ENCODE assay signal across 24 cellular contexts in genomic region chr1:147247656-147248238, GRCh38. TPM values are rescaled to one million over a fixed set of nuclear protein-coding genes. Genes with fewer than 3 reads are reported as not detected.
A peak's percentile ranks its signal among the peaks of the same experiment; 100 is the strongest.
DNase-seq lines count a peak whose midpoint lies in the region; ATAC-seq, FAIRE-seq and TF ChIP-seq lines count a peak whose summit lies in the region.
"Had no signal": no experiment of that assay in that cellular context is flagged by ENCODE, and none has a peak within 500 bp of the region (broad histone marks: within the 10 kb centered on the region; RNA-seq: fewer than 3 reads in every experiment).

No MANE protein-coding gene starts in this region.

- no peak overlapping the region for H2BK15ac ChIP-seq in H1 (ENCODE audit: low read length)

- H4K5ac ChIP-seq in H1 (ENCODE audit: insufficient read length, low read depth, low read length): no peak overlapping the region

- H3K4ac ChIP-seq in H1 (replicated peaks; ENCODE audit: insufficient read length, low read depth, low read length): no peak overlapping the region

- no peak for TF ChIP-seq CTCF in HCT116 (IDR thresholded peaks at IDR 0.05 in 2 of 3, conservative IDR thresholded peaks at IDR 0.05 in 1 of 3; ENCODE audit: borderline replicate concordance in 1 of 3, insufficient read depth in 1 of 3, low read depth in 2 of 3, low read length in 2 of 3)
- no peak for TF ChIP-seq CTCF in SU-DHL-6 (IDR thresholded peaks at IDR 0.05; ENCODE audit: insufficient read depth, low read length, poor library complexity, severe bottlenecking)
- TF ChIP-seq CTCF in H1 (IDR thresholded peaks at IDR 0.05; ENCODE audit: control extremely low read depth in 1 of 3, insufficient read depth in 1 of 3, low read depth in 1 of 3, low read length in 3 of 3): no peak
- TF ChIP-seq CTCF in psoas muscle (IDR thresholded peaks at IDR 0.05): no peak

- peaks cover 98% of the 10 kb centered on the region for H3K79me2 ChIP-seq in HCT116 (ENCODE audit: insufficient read depth, low read length)
- H3K79me2 ChIP-seq in SU-DHL-6 (ENCODE audit: insufficient read depth, low read length): peaks cover 98% of the 10 kb centered on the region
- H3K79me2 ChIP-seq in H1 (ENCODE audit: control insufficient read depth in 1 of 2, insufficient read depth in 2 of 2, low read length in 2 of 2): peaks cover 25 to 96% of the 10 kb centered on the region in 2 experiments

- H3K27ac ChIP-seq in HCT116 (ENCODE audit: low read depth, low read length) (no peak overlapping the region), SU-DHL-6 (ENCODE audit: low read depth, low read length) (no peak overlapping the region), H1 (ENCODE audit: low read depth, low read length) (no peak overlapping the region), psoas muscle (peak overlapping the region; percentile 42), caudate nucleus (ENCODE audit: low read depth, low read length) (no peak overlapping the region)
- H3K27ac ChIP-seq: right atrium auricular region, transverse colon had no signal

- TF ChIP-seq RAD21 in HCT116 (IDR thresholded peaks at IDR 0.05; ENCODE audit: low read depth) (no peak), H1 (IDR thresholded peaks at IDR 0.05 in 1 of 2, conservative IDR thresholded peaks at IDR 0.05 in 1 of 2; ENCODE audit: low read depth in 2 of 2, low read length in 2 of 2) (no peak)

- RAD21 ChIA-PET in HCT116 (lab: Charles Lee; ENCODE audit: low non-redundant PET in 1 of 2, low total read pairs in 2 of 2, uncharacterized antibody in 2 of 2, unreplicated experiment in 2 of 2): no interaction called here

- no peak overlapping the region for H4K8ac ChIP-seq in H1 (ENCODE audit: extremely low read depth, insufficient read depth, low read length)

- peak overlapping the region; percentile 10; the same call in 1 of the 2 replicates for H3K4me2 ChIP-seq in HCT116 (ENCODE audit: low read length)
- H3K4me2 ChIP-seq in SU-DHL-6 (ENCODE audit: low read depth, low read length, poor library complexity, severe bottlenecking): peak overlapping the region; percentile 43
- H3K4me2 ChIP-seq in H1 (ENCODE audit: insufficient read depth in 1 of 2, low read depth in 2 of 2, low read length in 2 of 2): peak overlapping the region; percentile 16 to 33; a peak in 1 of 4 replicates
- H3K4me2 ChIP-seq: SK-N-SH had no signal

- no peak overlapping the region for H2BK20ac ChIP-seq in H1 (ENCODE audit: low read length)

- H3K4me3 ChIP-seq in HCT116 (replicated peaks in 1 of 2; ENCODE audit: low read depth in 1 of 2, low read length in 2 of 2) (no peak overlapping the region), SU-DHL-6 (ENCODE audit: insufficient read depth, low read length, poor library complexity, severe bottlenecking) (no peak overlapping the region), H1 (ENCODE audit: extremely low read depth in 1 of 4, insufficient read depth in 2 of 4, low read depth in 3 of 4, low read length in 4 of 4) (peak overlapping the region in 1 of 4 experiments; percentile 8; a peak in 1 of 8 replicates), psoas muscle (no peak overlapping the region)
- H3K4me3 ChIP-seq: right atrium auricular region, transverse colon had no signal

- H3K9me3 ChIP-seq in HCT116 (ENCODE audit: control insufficient read depth in 1 of 2, insufficient read depth in 1 of 2, low read depth in 1 of 2, low read length in 2 of 2) (no peaks in the 10 kb centered on the region), SU-DHL-6 (ENCODE audit: insufficient read depth, low read length) (no peaks in the 10 kb centered on the region), H1 (ENCODE audit: insufficient read depth in 2 of 2, low read depth in 1 of 2, low read length in 1 of 2) (no peaks in the 10 kb centered on the region), psoas muscle (no peaks in the 10 kb centered on the region)
- H3K9me3 ChIP-seq: right atrium auricular region, SK-N-SH, transverse colon had no signal

- no peak overlapping the region for H2BK120ac ChIP-seq in H1 (replicated peaks; ENCODE audit: low read depth, low read length)

- CTCF ChIA-PET in HCT116 (lab: Charles Lee): no interaction called here
- CTCF ChIA-PET in H1 (lab: Charles Lee; ENCODE audit: partially characterized antibody): interaction anchor here (1.4 to 1.8 kb wide), 2 partner anchors 10 to 21 kb away, joined by 4 read pairs; no protein-coding TSS in a partner anchor

- intact Hi-C loops in HCT116 (cut with micrococcal nuclease): no loop called here
- intact Hi-C loops in psoas muscle (cut with DNase I): no loop called here

- H3K9ac ChIP-seq in HCT116 (ENCODE audit: low read length) (no peak overlapping the region), SU-DHL-6 (ENCODE audit: low read length) (no peak overlapping the region), H1 (replicated peaks in 1 of 4; ENCODE audit: extremely low read depth in 1 of 4, low read depth in 3 of 4, low read length in 3 of 4) (no peak overlapping the region)
- H3K9ac ChIP-seq: SK-N-SH had no signal

- peaks cover 9% of the 10 kb centered on the region; the same call in 1 of the 2 replicates for H3K79me1 ChIP-seq in H1 (ENCODE audit: low read depth, low read length)

- no peak for TF ChIP-seq POLR2A in HCT116 (IDR thresholded peaks at IDR 0.05; ENCODE audit: borderline replicate concordance, extremely low read depth, insufficient read depth, insufficient read length)
- TF ChIP-seq POLR2A in H1 (IDR thresholded peaks at IDR 0.05; ENCODE audit: control extremely low read depth in 1 of 2, low read depth in 2 of 2, low read length in 2 of 2): no peak

- H3F3A ChIP-seq in SU-DHL-6 (ENCODE audit: insufficient read depth): no peaks in the 10 kb centered on the region

- peaks cover 20% of the 10 kb centered on the region; the same call in 1 of the 2 replicates for H4K20me1 ChIP-seq in HCT116 (ENCODE audit: insufficient read depth)
- H4K20me1 ChIP-seq in SU-DHL-6 (ENCODE audit: low read depth, low read length): peaks cover 30% of the 10 kb centered on the region
- peaks cover 0 to 8% of the 10 kb centered on the region in 2 experiments for H4K20me1 ChIP-seq in H1 (replicated peaks in 1 of 2; ENCODE audit: control insufficient read depth in 1 of 2, insufficient read depth in 2 of 2, low read length in 2 of 2)

- H3K9me2 ChIP-seq in HCT116 (ENCODE audit: insufficient read depth) (no peaks in the 10 kb centered on the region), SU-DHL-6 (replicated peaks; ENCODE audit: insufficient read depth, low read length) (no peaks in the 10 kb centered on the region)
- H3K9me2 ChIP-seq: SK-N-SH had no signal

- no peak for ATAC-seq in HCT116
- no peak for ATAC-seq in psoas muscle
- ATAC-seq: left colon, Panc1 had no signal

- no peak for FAIRE-seq in H1 (lab: Jason Lieb, UNC)
- FAIRE-seq: colon, endothelial cell of umbilical vein had no signal

- H3K36me3 ChIP-seq in HCT116 (ENCODE audit: control insufficient read depth in 1 of 2, insufficient read depth in 2 of 2, low read length in 2 of 2) (peaks cover 3 to 9% of the 10 kb centered on the region in 2 experiments; a peak in 1 of 4 replicates), SU-DHL-6 (ENCODE audit: low read length) (0 out of 2 replicates have a peak, but pooled peaks cover 4% of the 10 kb centered on the region), H1 (ENCODE audit: control insufficient read depth in 2 of 4, insufficient read depth in 4 of 4, low read length in 3 of 4) (no peaks in the 10 kb centered on the region), psoas muscle (ENCODE audit: insufficient read depth in 1 of 2, low read depth in 1 of 2) (peaks cover 0 to 2% of the 10 kb centered on the region in 2 donors)
- H3K36me3 ChIP-seq: right atrium auricular region, transverse colon had no signal

- DNase-seq in HCT116 (ENCODE audit: low read depth, low spot score): no peak
- DNase-seq in H1 (ENCODE audit: low read depth in 1 of 2, low spot score in 2 of 2): no peak
- no peak for DNase-seq in psoas muscle
- DNase-seq in activated CD4-positive, alpha-beta T cell treated with anti-CD3 and anti-CD28 coated beads for 1 hour: no peak
- no peak for DNase-seq in NCI-H2171 (lab: John Stamatoyannopoulos, UW)
- DNase-seq in caudate nucleus (lab: John Stamatoyannopoulos, UW): no peak
- DNase-seq: activated CD4-positive, alpha-beta T cell treated with anti-CD3 and anti-CD28 coated beads for 4 hours; activated effector memory CD4-positive, alpha-beta T cell treated with Interleukin-2 at 50 U/mL for 16 hours; amniotic stem cell; COR-L47; EL; left colon; NCI-H1105; NCI-H774; occipital lobe; SK-N-SH; stimulated activated naive CD4-positive, alpha-beta T cell treated with Interleukin-2 at 50 U/mL for 16 hours; T1000; transverse colon had no signal

- no peaks in the 10 kb centered on the region for H3K27me3 ChIP-seq in HCT116 (ENCODE audit: insufficient read depth, low read length)
- no peaks in the 10 kb centered on the region for H3K27me3 ChIP-seq in SU-DHL-6 (ENCODE audit: low read length)
- H3K27me3 ChIP-seq in H1 (replicated peaks in 1 of 4; ENCODE audit: control insufficient read depth in 3 of 4, extremely low read depth in 1 of 4, insufficient read depth in 3 of 4, low read length in 3 of 4): no peaks in the 10 kb centered on the region
- no peaks in the 10 kb centered on the region for H3K27me3 ChIP-seq in psoas muscle (ENCODE audit: insufficient read depth in 3 of 3, low read length in 2 of 3)
- H3K27me3 ChIP-seq: right atrium auricular region, transverse colon had no signal

- peaks cover 3 to 30% of the 10 kb centered on the region in 2 experiments; a peak in 2 of 4 replicates for H3K4me1 ChIP-seq in HCT116 (ENCODE audit: control insufficient read depth in 1 of 2, insufficient read depth in 2 of 2, low read length in 2 of 2)
- H3K4me1 ChIP-seq in H1 (replicated peaks in 1 of 4; ENCODE audit: control insufficient read depth in 3 of 4, insufficient read depth in 4 of 4, low read length in 3 of 4): peaks cover 0 to 9% (median 0%) of the 10 kb centered on the region in 4 experiments; a peak in 3 of 7 replicates
- H3K4me1 ChIP-seq in psoas muscle: peaks cover 25% of the 10 kb centered on the region

- no peak overlapping the region for H4K91ac ChIP-seq in H1 (replicated peaks; ENCODE audit: insufficient read length, low read length)

- TF ChIP-seq EP300 in H1 (IDR thresholded peaks at IDR 0.05; ENCODE audit: borderline replicate concordance in 1 of 2, low read depth in 2 of 2, low read length in 2 of 2): no peak

- no peak overlapping the region for H2BK12ac ChIP-seq in H1 (ENCODE audit: low read depth, low read length)

- no peak overlapping the region for H2BK5ac ChIP-seq in H1 (ENCODE audit: low read depth, low read length)

- WGBS in H1 (ENCODE audit: extremely low coverage in 1 of 2, insufficient coverage in 1 of 2, insufficient read length in 1 of 2, insufficient replicate concordance in 2 of 2, low coverage in 1 of 2, low lambda C conversion rate in 2 of 2, missing lambda C conversion rate in 1 of 2), 2 experiments: 96% methylated on average over 4 of the region's 4 CpGs; no CpG with 5 or more reads in 1 of the 2 experiments
- WGBS in psoas muscle, 3 donors: 69 to 81% (median 70%) methylated on average over 4 of the region's 4 CpGs

- no peak overlapping the region for H3K18ac ChIP-seq in H1 (ENCODE audit: extremely low read depth, low read length)

- H3K56ac ChIP-seq in H1 (replicated peaks; ENCODE audit: insufficient read length, low read depth, low read length): no peak overlapping the region

- peak overlapping the region; percentile 6; the same call in 1 of the 2 replicates for H2AK5ac ChIP-seq in H1 (ENCODE audit: low read depth, low read length)

- POLR2A ChIA-PET in HCT116 (lab: Charles Lee): no interaction called here
- POLR2A ChIA-PET in H1 (lab: Charles Lee; ENCODE audit: partially characterized antibody): interaction anchor here (3.6 kb wide), 1 partner anchor 163 kb away, joined by 15 read pairs; no protein-coding TSS in a partner anchor

- no peak overlapping the region for H3K14ac ChIP-seq in H1 (ENCODE audit: insufficient read length)

- H3K23ac ChIP-seq in H1 (ENCODE audit: insufficient read length): no peak overlapping the region

- H2AFZ ChIP-seq in HCT116 (ENCODE audit: low read depth, low read length, poor library complexity, severe bottlenecking): no peak overlapping the region
- H2AFZ ChIP-seq in SU-DHL-6 (ENCODE audit: low read depth, low read length, severe bottlenecking): no peak overlapping the region
- H2AFZ ChIP-seq in H1 (ENCODE audit: low read length): no peak overlapping the region

- peaks cover 4% of the 10 kb centered on the region; the same call in 1 of the 2 replicates for H3K23me2 ChIP-seq in H1 (ENCODE audit: low read depth, low read length)

- no TSS peak for BruUV-seq in HCT116 (replicated peaks; lab: Mats Ljungman, UMichigan)

RNA-seq across cellular contexts. Expression of gene CHD1L, which starts 5.3 kb away (rescaled TPM):
- 52.0 TPM for total RNA-seq in HCT116 (2021; ENCODE audit: unreplicated experiment)
- 18.6 and 28.0 TPM in 2 replicates for polyA plus RNA-seq in HCT116 (2012)
- 49.9 and 51.2 TPM in 2 replicates for total RNA-seq in H1 (2021; fragmentation: NEBNext Ultra II Directional; extraction: Animal tissue kit (Norgen Biotek cat#: 25700))
- polyA plus RNA-seq in H1 (2011; rRNA removed): 12.4 and 20.2 TPM in 2 replicates
- polyA plus RNA-seq in H1 (2011; cell fraction: cytosol; rRNA removed): 29.8 TPM
- polyA plus RNA-seq in H1 (2011; cell fraction: nucleus; rRNA removed): 17.5 TPM
- 33.4 to 39.8 TPM (median 35.2 TPM) in 4 replicates for polyA plus RNA-seq in H1 (2012, experiment 1 of 2)
- polyA plus RNA-seq in H1 (2012, experiment 2 of 2): 7.6 TPM
- polyA plus RNA-seq in H1 (2013, experiment 1 of 2): 34.2 TPM
- polyA plus RNA-seq in H1 (2013, experiment 2 of 2): 34.1 TPM
- polyA minus RNA-seq in H1 (2011; rRNA and poly(A)+ RNA removed): 23.2 and 26.2 TPM in 2 replicates
- 20.2 TPM for polyA minus RNA-seq in H1 (2011; cell fraction: cytosol; rRNA and poly(A)+ RNA removed)
- 25.1 TPM for polyA minus RNA-seq in H1 (2011; cell fraction: nucleus; rRNA and poly(A)+ RNA removed)
- total RNA-seq in psoas muscle: 10 to 100 TPM; 15.9 to 20.5 (median 18.9) TPM
- polyA plus RNA-seq in psoas muscle: 10 to 100 TPM in 2 of 3 donors, 1 to 10 TPM in 1; 4.8 to 11.6 (median 10.9) TPM

RNA-seq across cellular contexts. Expression of gene FMO5, which starts 22.6 kb away (rescaled TPM):
- total RNA-seq in HCT116 (2021; ENCODE audit: unreplicated experiment): 0.27 TPM
- 0.09 and 0.20 TPM in 2 replicates for polyA plus RNA-seq in HCT116 (2012)
- total RNA-seq in H1 (2021; fragmentation: NEBNext Ultra II Directional; extraction: Animal tissue kit (Norgen Biotek cat#: 25700)): 0.34 TPM in 2 replicates
- 0.16 and 0.27 TPM in 2 replicates for polyA plus RNA-seq in H1 (2011; rRNA removed)
- polyA plus RNA-seq in H1 (2011; cell fraction: cytosol; rRNA removed): 0.23 TPM
- polyA plus RNA-seq in H1 (2011; cell fraction: nucleus; rRNA removed): 0.16 TPM
- 0.48 to 0.80 TPM (median 0.63 TPM) in 4 replicates for polyA plus RNA-seq in H1 (2012, experiment 1 of 2)
- polyA plus RNA-seq in H1 (2012, experiment 2 of 2): not detected
- polyA plus RNA-seq in H1 (2013, experiment 1 of 2): 0.47 TPM
- polyA plus RNA-seq in H1 (2013, experiment 2 of 2): 0.61 TPM
- polyA minus RNA-seq in H1 (2011; rRNA and poly(A)+ RNA removed): 0.10 and 0.25 TPM in 2 replicates
- polyA minus RNA-seq in H1 (2011; cell fraction: cytosol; rRNA and poly(A)+ RNA removed): not detected
- 0.70 TPM for polyA minus RNA-seq in H1 (2011; cell fraction: nucleus; rRNA and poly(A)+ RNA removed)
- 1 to 10 TPM in 1 of 4 donors, under 1 TPM in 3; 0.30 to 1.4 (median 0.92) TPM for total RNA-seq in psoas muscle
- under 1 TPM; 0.35 to 0.53 (median 0.47) TPM for polyA plus RNA-seq in psoas muscle

Comparison
In these comparisons a context has a peak if more than half of its experiments do, and no peak if none do; other contexts are left out.
1. Of the 16 proteins assayed by ChIP-seq in both H1 and HCT116: peak only in H1: SRF; only in HCT116: none; in both: none; in neither: 15.